22 cellular contexts compared by ENCODE assay signal in the genomic region with DNA sequence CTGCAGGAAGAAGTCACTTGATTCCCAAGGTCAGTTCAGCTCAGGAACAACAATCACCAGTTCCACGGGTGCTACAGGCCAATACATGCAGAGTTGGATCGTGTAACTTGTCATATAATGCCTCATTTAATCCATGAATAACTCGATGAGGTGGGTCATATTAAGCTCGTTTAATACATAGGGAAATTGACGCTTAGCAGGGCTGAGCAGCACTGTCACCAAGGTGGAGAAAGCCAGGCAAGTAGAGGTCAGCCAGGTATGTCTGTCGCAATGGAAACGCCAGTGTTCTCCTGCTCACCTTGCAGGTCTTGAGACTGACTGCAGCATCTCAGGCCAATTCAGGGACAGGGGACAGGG. TPM values are rescaled to one million over a fixed set of nuclear protein-coding genes. Genes with fewer than 3 reads are reported as not detected.
"Had no signal": no experiment of that assay in that cellular context is flagged by ENCODE, and none has a peak within 500 bp of the region (broad histone marks: within the 10 kb centered on the region; RNA-seq: fewer than 3 reads in every experiment).

No MANE protein-coding gene starts in this region.

- ATAC-seq: activated T-cell treated with anti-CD3 and anti-CD28 coated beads, Interleukin-2, amount 50 U/mL, for 72 hours had no signal

- H3K36me3 Mint-ChIP-seq: activated CD4-positive, alpha-beta memory T cell treated with anti-CD3 and anti-CD28 coated beads for 36 hours; activated naive CD4-positive, alpha-beta T cell treated with anti-CD3 and anti-CD28 coated beads, Interleukin-2, amount 10 ng/mL, durations not matched to agents 7 days and 5 days; activated naive CD8-positive, alpha-beta T cell treated with anti-CD3 and anti-CD28 coated beads for 36 hours had no signal

- H3K9me3 Mint-ChIP-seq: activated CD4-positive, alpha-beta memory T cell treated with anti-CD3 and anti-CD28 coated beads for 36 hours; activated CD4-positive, alpha-beta T cell treated with anti-CD3 and anti-CD28 coated beads, Interleukin-2, amount 10 ng/mL, durations not matched to agents 7 days and 5 days; activated naive CD4-positive, alpha-beta T cell treated with anti-CD3 and anti-CD28 coated beads, Interleukin-2, amount 10 ng/mL, durations not matched to agents 7 days and 5 days; activated naive CD8-positive, alpha-beta T cell treated with anti-CD3 and anti-CD28 coated beads for 36 hours; activated T-cell treated with anti-CD3 and anti-CD28 coated beads, Interleukin-2, amount 50 U/mL, for 72 hours; activated T-helper 2 cell treated with anti-CD3 and anti-CD28 coated beads, Interferon-gamma antibody, Interleukin-2, Interleukin-4, amounts not matched to agents 10 μg/mL and 5 μg/mL and 100 μg/mL, durations not matched to agents 14 hours and 24 hours and 36 hours had no signal

- H3K4me3 Mint-ChIP-seq: activated CD4-positive, alpha-beta memory T cell treated with anti-CD3 and anti-CD28 coated beads for 36 hours; activated CD4-positive, alpha-beta T cell treated with anti-CD3 and anti-CD28 coated beads, Interleukin-2, amount 10 ng/mL, durations not matched to agents 7 days and 5 days; activated naive CD4-positive, alpha-beta T cell treated with anti-CD3 and anti-CD28 coated beads, Interleukin-2, amount 10 ng/mL, durations not matched to agents 7 days and 5 days; activated naive CD8-positive, alpha-beta T cell treated with anti-CD3 and anti-CD28 coated beads for 36 hours; activated T-cell treated with anti-CD3 and anti-CD28 coated beads, Interleukin-2, amount 50 U/mL, for 72 hours had no signal

- DNase-seq: activated CD4-positive, alpha-beta memory T cell treated with anti-CD3 and anti-CD28 coated beads for 36 hours; activated CD4-positive, alpha-beta T cell treated with anti-CD3 and anti-CD28 coated beads, Interleukin-2, amount 10 ng/mL, durations not matched to agents 7 days and 5 days; activated CD4-positive, CD25-positive, alpha-beta regulatory T cell; activated CD8-positive, alpha-beta memory T cell treated with anti-CD3 and anti-CD28 coated beads, Interleukin-2, amount 50 U/mL, for 4 hours; activated gamma-delta T cell treated with Interleukin-2 at 50 U/mL for 16 hours; activated naive CD4-positive, alpha-beta T cell treated with anti-CD3 and anti-CD28 coated beads, Interleukin-2, amount 10 ng/mL, durations not matched to agents 7 days and 5 days; activated naive CD8-positive, alpha-beta T cell treated with anti-CD3 and anti-CD28 coated beads for 36 hours; activated T-cell treated with anti-CD3 and anti-CD28 coated beads, Interleukin-2, amount 50 U/mL, for 72 hours; brain microvascular endothelial cell; cerebellar nuclear complex; KG1; MG63; NCI-H1105; NCI-H1436; NCI-H2029 treated with DMSO at 0.1 percent for 48 hours; Peyer's patch; Right ventricle myocardium superior; T-helper 1 cell had no signal

- H3K27me3 Mint-ChIP-seq: activated CD4-positive, alpha-beta T cell treated with anti-CD3 and anti-CD28 coated beads, Interleukin-2, amount 10 ng/mL, durations not matched to agents 7 days and 5 days had no signal

- H3K27ac Mint-ChIP-seq: activated CD4-positive, alpha-beta memory T cell treated with anti-CD3 and anti-CD28 coated beads for 36 hours; activated CD4-positive, alpha-beta T cell treated with anti-CD3 and anti-CD28 coated beads, Interleukin-2, amount 10 ng/mL, durations not matched to agents 7 days and 5 days; activated naive CD4-positive, alpha-beta T cell treated with anti-CD3 and anti-CD28 coated beads, Interleukin-2, amount 10 ng/mL, durations not matched to agents 7 days and 5 days; activated naive CD8-positive, alpha-beta T cell treated with anti-CD3 and anti-CD28 coated beads for 36 hours; activated T-cell treated with anti-CD3 and anti-CD28 coated beads, Interleukin-2, amount 50 U/mL, for 72 hours; activated T-helper 2 cell treated with anti-CD3 and anti-CD28 coated beads, Interferon-gamma antibody, Interleukin-2, Interleukin-4, amounts not matched to agents 10 μg/mL and 5 μg/mL and 100 μg/mL, durations not matched to agents 14 hours and 24 hours and 36 hours had no signal

RNA-seq across cellular contexts. Expression of a gene that starts 52.3 kb away (rescaled TPM):
- total RNA-seq: activated CD4-positive, alpha-beta memory T cell treated with anti-CD3 and anti-CD28 coated beads for 36 hours; activated CD4-positive, alpha-beta T cell treated with anti-CD3 and anti-CD28 coated beads, Interleukin-2, amount 10 ng/mL, durations not matched to agents 7 days and 5 days; activated T-helper 2 cell treated with anti-CD3 and anti-CD28 coated beads, Interferon-gamma antibody, Interleukin-2, Interleukin-4, amounts not matched to agents 10 μg/mL and 5 μg/mL and 100 μg/mL, durations not matched to agents 14 hours and 24 hours and 36 hours; cardiac septum; Peyer's patch; Right ventricle myocardium superior; SJCRH30; T-helper 2 cell treated with Interferon-gamma antibody and Interleukin-4, amounts not matched to agents 100 ng/mL and 5 ng/mL, for 36 hours had no signal
